In the genomic region with DNA sequence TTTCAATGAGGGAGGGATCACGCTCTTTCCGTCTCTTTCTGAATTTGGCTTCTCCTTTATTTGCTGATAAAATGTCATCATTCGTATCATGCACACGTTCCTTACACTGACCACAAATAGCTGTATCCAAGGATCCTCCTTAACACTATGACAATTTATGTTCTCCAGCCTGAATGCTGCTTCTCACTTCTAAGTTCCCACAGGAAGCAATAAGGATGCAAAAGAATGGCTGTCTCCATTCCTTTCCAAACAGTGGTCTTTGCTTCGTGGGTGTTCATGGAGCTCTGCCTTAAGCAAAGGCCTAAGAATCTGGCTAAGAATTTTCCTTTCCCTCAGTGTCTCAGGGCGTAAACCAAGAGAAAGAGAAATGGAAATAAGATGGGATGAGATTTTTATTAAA, we compare ENCODE assay signal across 19 cellular contexts.
DNase-seq lines count a peak whose midpoint lies in the region; ATAC-seq, FAIRE-seq and TF ChIP-seq lines count a peak whose summit lies in the region.
"Had no signal": no experiment of that assay in that cellular context is flagged by ENCODE, and none has a peak within 500 bp of the region (broad histone marks: within the 10 kb centered on the region; RNA-seq: fewer than 3 reads in every experiment).

No MANE protein-coding gene starts in this region.

- TF ChIP-seq POLR2A in endothelial cell of umbilical vein (IDR thresholded peaks at IDR 0.05; ENCODE audit: low read depth, low read length) = no peak

- H3K27me3 Mint-ChIP-seq in Caco-2 (ENCODE audit: insufficient read depth, unreplicated experiment) (no peaks in the 10 kb centered on the region), mesothelial cell of epicardium (ENCODE audit: low read depth) (no peaks in the 10 kb centered on the region)
- no peaks in the 10 kb centered on the region for H3K27me3 Mint-ChIP-seq in naive thymus-derived CD4-positive, alpha-beta T cell

- DNase-seq in Caco-2 (no peak), SJSA1 (ENCODE audit: low read depth in 1 of 2, low spot score in 2 of 2) (peak; percentile 69 to 92), endothelial cell of umbilical vein (ENCODE audit: low read depth, low spot score) (no peak), mesothelial cell of epicardium (ENCODE audit: low spot score in 2 of 2, unreplicated experiment in 2 of 2) (no peak), NCI-H2107 treated with DMSO at 0.1 percent for 48 hours (lab: John Stamatoyannopoulos, UW; ENCODE audit: unreplicated experiment) (no peak), NCI-H1105 treated with DMSO at 0.1 percent for 48 hours (lab: John Stamatoyannopoulos, UW) (no peak)
- DNase-seq in stimulated activated CD4-positive, alpha-beta T cell treated with anti-CD3 and anti-CD28 coated beads, Interleukin-2, amount 100 ng/mL, for 48 hours = no peak
- DNase-seq in naive thymus-derived CD4-positive, alpha-beta T cell = no peak
- DNase-seq: DMS53, KBM-7, NCI-H1436, NCI-H2029 treated with DMSO at 0.1 percent for 48 hours, NCI-H510A, NCI-H82, PC-9, SJCRH30 had no signal

- H3K4me3 Mint-ChIP-seq in Caco-2 (ENCODE audit: unreplicated experiment) (peak overlapping the region; percentile 8), mesothelial cell of epicardium (no peak overlapping the region)
- H3K4me3 Mint-ChIP-seq in naive thymus-derived CD4-positive, alpha-beta T cell = no peak overlapping the region
- H3K4me3 Mint-ChIP-seq: CD14-positive monocyte had no signal

- dilution Hi-C loops in endothelial cell of umbilical vein (cut with MboI; ENCODE audit: extremely low pct_ligation_motif_present, low sequenced_read_pairs) = no loop called here

- H3K36me3 Mint-ChIP-seq in Caco-2 (ENCODE audit: insufficient read depth, unreplicated experiment) = peaks cover 14% of the 10 kb centered on the region
- no peaks in the 10 kb centered on the region for H3K36me3 Mint-ChIP-seq in mesothelial cell of epicardium
- H3K36me3 Mint-ChIP-seq in naive thymus-derived CD4-positive, alpha-beta T cell = peaks cover 7 to 61% (median 22%) of the 10 kb centered on the region in 5 donors

- BruUV-seq in Caco-2 (replicated peaks; lab: Mats Ljungman, UMichigan) (no TSS peak), endothelial cell of umbilical vein (replicated peaks; lab: Mats Ljungman, UMichigan) (no TSS peak)

- intact Hi-C loops in Caco-2 (cut with micrococcal nuclease; ENCODE audit: unreplicated experiment) (loop anchor here (1.0 to 5.0 kb wide), 5 partner anchors 19 to 510 kb away; no protein-coding TSS in a partner anchor), endothelial cell of umbilical vein (cut with micrococcal nuclease) (loop anchor here (10.0 kb wide), 1 partner anchor 212 kb away; no protein-coding TSS in a partner anchor)
- intact Hi-C loops in naive thymus-derived CD4-positive, alpha-beta T cell (cut with micrococcal nuclease) = no loop called here

- TF ChIP-seq CTCF in Caco-2 (IDR thresholded peaks at IDR 0.05; ENCODE audit: insufficient read depth in 1 of 2, low read depth in 1 of 2, low read length in 1 of 2, severe bottlenecking in 1 of 2, unreplicated experiment in 1 of 2) (no peak), endothelial cell of umbilical vein (IDR thresholded peaks at IDR 0.05; ENCODE audit: extremely low read depth in 1 of 2, insufficient read depth in 1 of 2, low read depth in 1 of 2, low read length in 2 of 2) (no peak), mesothelial cell of epicardium (IDR thresholded peaks at IDR 0.05; ENCODE audit: unreplicated experiment) (no peak)

- no peaks in the 10 kb centered on the region for H3K9me1 ChIP-seq in endothelial cell of umbilical vein (replicated peaks; ENCODE audit: control insufficient read depth, extremely low read depth, insufficient read depth, low read length)

- H3K9me3 Mint-ChIP-seq in Caco-2 (ENCODE audit: unreplicated experiment) = no peaks in the 10 kb centered on the region
- H3K9me3 Mint-ChIP-seq in mesothelial cell of epicardium = no peaks in the 10 kb centered on the region
- peaks cover 0 to 1% (median 0%) of the 10 kb centered on the region in 11 donors for H3K9me3 Mint-ChIP-seq in naive thymus-derived CD4-positive, alpha-beta T cell
- H3K9me3 Mint-ChIP-seq: CD14-positive monocyte had no signal

- H2AFZ ChIP-seq in endothelial cell of umbilical vein (ENCODE audit: low read depth, low read length) = no peak overlapping the region
- H2AFZ ChIP-seq: PC-9 had no signal

- CTCF ChIA-PET in Caco-2 (lab: Charles Lee) (interaction anchor here (0.7 to 1.0 kb wide), 5 partner anchors 69 to 541 kb away, joined by 3 to 6 read pairs (median 4); partner anchors contain the start of gene ITPR2), endothelial cell of umbilical vein (lab: Charles Lee) (interaction anchor here (0.9 to 8.3 kb wide), 4 partner anchors 13 to 69 kb away, joined by 4 to 75 read pairs (median 7); no protein-coding TSS in a partner anchor)
- CTCF ChIA-PET in naive thymus-derived CD4-positive, alpha-beta T cell (lab: Charles Lee) = no interaction called here

- no peak overlapping the region for H3K4me2 ChIP-seq in endothelial cell of umbilical vein (ENCODE audit: insufficient read depth, low read length)
- H3K4me2 ChIP-seq: PC-9 had no signal

- H4K20me1 ChIP-seq in endothelial cell of umbilical vein (replicated peaks; ENCODE audit: control insufficient read depth, extremely low read depth, insufficient read depth, low read length) = no peaks in the 10 kb centered on the region

- H3K4me1 Mint-ChIP-seq in Caco-2 (ENCODE audit: low read depth, unreplicated experiment) (peaks cover 67% of the 10 kb centered on the region), mesothelial cell of epicardium (peaks cover 47% of the 10 kb centered on the region)
- peaks cover 0 to 4% (median 0%) of the 10 kb centered on the region in 7 donors for H3K4me1 Mint-ChIP-seq in naive thymus-derived CD4-positive, alpha-beta T cell
- H3K4me1 Mint-ChIP-seq: CD14-positive monocyte had no signal

- POLR2A ChIA-PET in Caco-2 (lab: Charles Lee) (interaction anchor here (0.6 kb wide), 1 partner anchor 91 kb away, joined by 7 read pairs; no protein-coding TSS in a partner anchor), endothelial cell of umbilical vein (lab: Charles Lee) (no interaction called here)
- POLR2A ChIA-PET in naive thymus-derived CD4-positive, alpha-beta T cell (lab: Charles Lee) = no interaction called here

- no peaks in the 10 kb centered on the region for H3K9me3 ChIP-seq in Caco-2
- no peaks in the 10 kb centered on the region for H3K9me3 ChIP-seq in SJSA1 (replicated peaks)
- H3K9me3 ChIP-seq in endothelial cell of umbilical vein (replicated peaks; ENCODE audit: control insufficient read depth, insufficient read depth, low read length) = no peaks in the 10 kb centered on the region
- no peaks in the 10 kb centered on the region for H3K9me3 ChIP-seq in naive thymus-derived CD4-positive, alpha-beta T cell (ENCODE audit: control insufficient read depth in 2 of 3, low read length in 3 of 3)
- H3K9me3 ChIP-seq: SJCRH30 had no signal

- peaks cover 2% of the 10 kb centered on the region for H3K79me2 ChIP-seq in endothelial cell of umbilical vein (ENCODE audit: control insufficient read depth, insufficient read depth, low read length)

- ATAC-seq in naive thymus-derived CD4-positive, alpha-beta T cell = no peak
- ATAC-seq: HCT116 had no signal

- H3K36me3 ChIP-seq in Caco-2 (ENCODE audit: control insufficient read depth, insufficient read depth, low read length) = no peaks in the 10 kb centered on the region
- H3K36me3 ChIP-seq in SJSA1 = peaks cover 16% of the 10 kb centered on the region
- no peaks in the 10 kb centered on the region for H3K36me3 ChIP-seq in endothelial cell of umbilical vein (ENCODE audit: control insufficient read depth in 2 of 2, extremely low read depth in 1 of 2, insufficient read depth in 2 of 2, low read length in 2 of 2)
- peaks cover 0 to 17% (median 0%) of the 10 kb centered on the region in 3 experiments for H3K36me3 ChIP-seq in naive thymus-derived CD4-positive, alpha-beta T cell (ENCODE audit: control insufficient read depth in 2 of 3, insufficient read depth in 3 of 3, low read length in 3 of 3)
- H3K36me3 ChIP-seq: SJCRH30 had no signal

- H3K27ac Mint-ChIP-seq in Caco-2 (ENCODE audit: unreplicated experiment) = peak overlapping the region; percentile 48
- peak overlapping the region; percentile 0 for H3K27ac Mint-ChIP-seq in mesothelial cell of epicardium
- H3K27ac Mint-ChIP-seq in naive thymus-derived CD4-positive, alpha-beta T cell = no peak overlapping the region
- H3K27ac Mint-ChIP-seq: CD14-positive monocyte had no signal

- H3K4me3 ChIP-seq in Caco-2 (ENCODE audit: low read depth, low read length) (no peak overlapping the region), SJSA1 (no peak overlapping the region), endothelial cell of umbilical vein (replicated peaks in 1 of 3; ENCODE audit: insufficient read depth in 1 of 3, low read depth in 1 of 3, low read length in 3 of 3) (no peak overlapping the region)
- no peak overlapping the region for H3K4me3 ChIP-seq in naive thymus-derived CD4-positive, alpha-beta T cell (ENCODE audit: low read length)
- H3K4me3 ChIP-seq: PC-9, SJCRH30 had no signal

- no peak for FAIRE-seq in endothelial cell of umbilical vein (lab: Jason Lieb, UNC)
- FAIRE-seq: A204.1 had no signal

- no peak overlapping the region for H3K9ac ChIP-seq in endothelial cell of umbilical vein (replicated peaks; ENCODE audit: extremely low read depth, insufficient read depth, low read length)

- peaks cover 68% of the 10 kb centered on the region for H3K4me1 ChIP-seq in Caco-2
- H3K4me1 ChIP-seq in SJSA1 (replicated peaks) = peaks cover 88% of the 10 kb centered on the region
- H3K4me1 ChIP-seq in endothelial cell of umbilical vein (ENCODE audit: control insufficient read depth, extremely low read depth, insufficient read depth, low read length) = peaks cover 41% of the 10 kb centered on the region
- H3K4me1 ChIP-seq in naive thymus-derived CD4-positive, alpha-beta T cell (ENCODE audit: control insufficient read depth in 2 of 2, insufficient read depth in 2 of 2, low read length in 2 of 2) = no peaks in the 10 kb centered on the region

- H3K27ac ChIP-seq in SJSA1 = peak overlapping the region; percentile 93
- H3K27ac ChIP-seq in endothelial cell of umbilical vein (ENCODE audit: insufficient read depth, low read depth, low read length) = no peak overlapping the region
- H3K27ac ChIP-seq in naive thymus-derived CD4-positive, alpha-beta T cell (ENCODE audit: low read depth, low read length) = no peak overlapping the region
- H3K27ac ChIP-seq: PC-9, SJCRH30 had no signal

- H3K27me3 ChIP-seq in Caco-2 (replicated peaks; ENCODE audit: control insufficient read depth, insufficient read depth, low read length) = no peaks in the 10 kb centered on the region
- no peaks in the 10 kb centered on the region for H3K27me3 ChIP-seq in SJSA1 (replicated peaks)
- H3K27me3 ChIP-seq in endothelial cell of umbilical vein (ENCODE audit: control insufficient read depth in 2 of 2, insufficient read depth in 2 of 2, low read length in 2 of 2) = no peaks in the 10 kb centered on the region
- H3K27me3 ChIP-seq in naive thymus-derived CD4-positive, alpha-beta T cell (ENCODE audit: control insufficient read depth in 2 of 2, insufficient read depth in 2 of 2, low read length in 2 of 2) = no peaks in the 10 kb centered on the region
- H3K27me3 ChIP-seq: SJCRH30 had no signal

TF ChIP-seq in endothelial cell of umbilical vein, 7 proteins besides CTCF, POLR2A, EP300 and RAD21 (continues in another document):
- TF ChIP-seq, protein P1, sequence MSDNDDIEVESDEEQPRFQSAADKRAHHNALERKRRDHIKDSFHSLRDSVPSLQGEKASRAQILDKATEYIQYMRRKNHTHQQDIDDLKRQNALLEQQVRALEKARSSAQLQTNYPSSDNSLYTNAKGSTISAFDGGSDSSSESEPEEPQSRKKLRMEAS (IDR thresholded peaks at IDR 0.05; ENCODE audit: insufficient read depth, insufficient read length) = no peak

Comparison
In these comparisons a context has a peak if more than half of its experiments do, and no peak if none do; other contexts are left out.
1. DNase-seq: peak in SJSA1 (2 of 2); none in Caco-2 (0 of 2), endothelial cell of umbilical vein (single experiment), mesothelial cell of epicardium (0 of 2), NCI-H2107 treated with DMSO at 0.1 percent for 48 hours (single experiment), stimulated activated CD4-positive, alpha-beta T cell treated with anti-CD3 and anti-CD28 coated beads, Interleukin-2, amount 100 ng/mL, for 48 hours (0 of 2), naive thymus-derived CD4-positive, alpha-beta T cell (0 of 9) and NCI-H1105 treated with DMSO at 0.1 percent for 48 hours (single experiment).
2. H3K27ac Mint-ChIP-seq: peak in Caco-2 (single experiment) and mesothelial cell of epicardium (single experiment); none in naive thymus-derived CD4-positive, alpha-beta T cell (0 of 9).
3. intact Hi-C loops: an anchor here in Caco-2 (1.0 to 5.0 kb wide) and endothelial cell of umbilical vein (10.0 kb wide); none called in naive thymus-derived CD4-positive, alpha-beta T cell.